ENCODE assay signal across 8 cellular contexts in the genomic region with DNA sequence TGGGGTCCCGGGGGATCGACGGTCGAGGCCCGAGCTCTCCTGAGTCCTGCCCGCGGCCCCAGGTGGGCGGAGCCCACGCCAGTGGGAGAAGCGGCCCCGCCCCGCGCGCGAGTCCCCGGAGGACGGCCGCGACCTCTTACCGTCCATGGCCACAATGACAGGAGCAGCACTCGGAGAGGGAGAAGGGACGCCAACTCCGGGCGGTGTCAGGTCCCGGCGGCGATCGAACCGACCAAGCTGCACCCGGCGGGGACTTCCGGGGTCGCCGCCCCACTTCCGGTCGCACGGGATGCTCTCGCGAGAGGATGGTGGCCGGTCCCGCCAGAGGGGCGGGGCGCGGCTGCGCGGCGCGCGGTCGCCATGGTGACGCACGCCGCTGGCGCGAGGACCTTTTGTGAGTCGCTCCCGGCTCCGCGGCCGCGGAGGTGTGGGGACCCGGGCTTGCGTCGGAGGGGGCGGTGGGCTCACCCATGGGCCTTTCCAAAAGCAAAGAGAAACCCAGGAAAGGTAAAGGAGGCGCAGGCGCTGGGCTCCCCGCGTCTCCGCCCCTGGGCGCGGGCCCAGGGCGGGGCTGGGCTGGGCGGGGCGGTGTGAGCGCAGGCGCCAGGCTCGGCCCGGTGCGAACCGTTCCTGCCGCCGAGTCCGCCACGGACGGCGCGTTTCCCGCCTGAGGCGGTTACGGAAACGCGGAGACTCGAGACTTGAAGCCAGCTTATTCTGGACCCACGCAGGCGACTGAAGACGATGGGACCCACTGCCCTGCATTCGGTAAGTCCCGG. TPM values are rescaled to one million over a fixed set of nuclear protein-coding genes. Genes with fewer than 3 reads are reported as not detected.
DNase-seq lines count a peak whose midpoint lies in the region; ATAC-seq and TF ChIP-seq lines count a peak whose summit lies in the region.

A gene (minus strand): TSS at position 267 of the 779 bp plus-strand sequence. CDS start 120 bp downstream, at position 147.
A gene (plus strand): TSS at position 395 of the 779 bp plus-strand sequence. CDS start 76 bp downstream, at position 471.

- H3K4me3 ChIP-seq in A673 (ENCODE audit: low read depth, low read length, poor library complexity, severe bottlenecking) (peak within 1 kb of the TSS; percentile 96), smooth muscle cell (peak within 1 kb of the TSS; percentile 99)

- BruUV-seq in A673 (replicated peaks; lab: Mats Ljungman, UMichigan), result no TSS peak

- peak; percentile 72 for ATAC-seq in HG03060 (IDR thresholded peaks at IDR 0.05; ENCODE audit: low read depth, unreplicated experiment)

- H3K9me3 ChIP-seq in A673 (ENCODE audit: low read depth, low read length, poor library complexity, severe bottlenecking), result no peaks in the 10 kb centered on the region
- no peaks in the 10 kb centered on the region for H3K9me3 ChIP-seq in smooth muscle cell (replicated peaks; ENCODE audit: low read depth)

- in situ Hi-C loops in T47D (cut with HindIII; ENCODE audit: low pct_unique_long_range_greater_than_20kb, low sequenced_read_pairs), result no loop called here

- CTCF ChIA-PET in A673 (lab: Charles Lee), result interaction anchor here (0.6 kb wide), 3 partner anchors 15 to 251 kb away, joined by 3 to 8 read pairs (median 6); no protein-coding TSS in a partner anchor

- H3K36me3 ChIP-seq in A673 (ENCODE audit: insufficient read depth, low read length, poor library complexity, severe bottlenecking), result peaks cover 26% of the 10 kb centered on the region
- no peaks in the 10 kb centered on the region for H3K36me3 ChIP-seq in smooth muscle cell (ENCODE audit: low read depth)

- H3K9ac ChIP-seq in smooth muscle cell (ENCODE audit: low read depth), result peak within 1 kb of the TSS; percentile 97

- peak within 1 kb of the TSS; percentile 100 for H3K4me2 ChIP-seq in smooth muscle cell

- H3K27ac ChIP-seq in A673 (ENCODE audit: low read depth, low read length, poor library complexity, severe bottlenecking) (peak within 1 kb of the TSS; percentile 85), VCaP (peak within 1 kb of the TSS; percentile 43; the same call in 1 of the 2 replicates), smooth muscle cell (ENCODE audit: low read depth) (peak within 1 kb of the TSS; percentile 70)

- under 1% methylated on average over 77 of the region's 99 CpGs for WGBS in smooth muscle cell (ENCODE audit: low lambda C conversion rate)

- no peak for TF ChIP-seq CTCF in A673 (conservative IDR thresholded peaks at IDR 0.05; ENCODE audit: low read depth, low read length)
- no peak for TF ChIP-seq CTCF in VCaP (conservative IDR thresholded peaks at IDR 0.05)
- no peak for TF ChIP-seq CTCF in smooth muscle cell (IDR thresholded peaks at IDR 0.05; ENCODE audit: borderline replicate concordance, insufficient read depth, poor library complexity, severe bottlenecking)

- H3K27me3 ChIP-seq in A673 (replicated peaks; ENCODE audit: insufficient read depth, low read depth, low read length, poor library complexity) (no peaks in the 10 kb centered on the region), smooth muscle cell (ENCODE audit: low read depth) (no peaks in the 10 kb centered on the region)

- no peaks in the 10 kb centered on the region for H3F3A ChIP-seq in smooth muscle cell (ENCODE audit: low read depth)

- DNase-seq in A673 (ENCODE audit: low spot score), result peak; percentile 92
- peak; percentile 80 for DNase-seq in NCI-H2171 treated with DMSO at 0.1 percent for 48 hours (lab: John Stamatoyannopoulos, UW)
- peak; percentile 93 to 96 for DNase-seq in T47D (ENCODE audit: low read depth in 1 of 2, low spot score in 1 of 2)
- DNase-seq in iPS-NIHi7 (ENCODE audit: extremely low spot score), result peak; percentile 99
- peak; percentile 79 for DNase-seq in smooth muscle cell (lab: John Stamatoyannopoulos, UW; ENCODE audit: unreplicated experiment)

- peak; percentile 73 for TF ChIP-seq POLR2A in GM18526 (IDR thresholded peaks at IDR 0.05; ENCODE audit: extremely low read depth, insufficient read length)

- H2AFZ ChIP-seq in smooth muscle cell (ENCODE audit: low read depth), result peak within 1 kb of the TSS; percentile 99

- POLR2A ChIA-PET in A673 (lab: Charles Lee; ENCODE audit: low non-redundant PET), result no interaction called here

- H3K79me2 ChIP-seq in smooth muscle cell (ENCODE audit: low read depth), result peaks cover 56% of the 10 kb centered on the region

- peaks cover 18% of the 10 kb centered on the region for H3K4me1 ChIP-seq in A673 (ENCODE audit: insufficient read depth, low read length, poor library complexity, severe bottlenecking)
- H3K4me1 ChIP-seq in smooth muscle cell (ENCODE audit: low read depth), result peaks cover 12% of the 10 kb centered on the region

- H4K20me1 ChIP-seq in smooth muscle cell (ENCODE audit: low read depth), result peaks cover 28% of the 10 kb centered on the region

- intact Hi-C loops in A673 (cut with micrococcal nuclease; ENCODE audit: unreplicated experiment), result no loop called here

RNA-seq across cellular contexts. Expression of the first gene that starts in this region (rescaled TPM):
- 104 and 110 TPM in 2 replicates for total RNA-seq in A673 (2021)
- 40.0 and 40.2 TPM in 2 replicates for total RNA-seq in smooth muscle cell
- polyA plus RNA-seq in smooth muscle cell, result 68.4 and 79.4 TPM in 2 replicates

RNA-seq across cellular contexts. Expression of the second gene that starts in this region (rescaled TPM):
- total RNA-seq in A673 (2021), result 39.1 and 46.7 TPM in 2 replicates
- total RNA-seq in smooth muscle cell, result 4.0 TPM in 2 replicates
- polyA plus RNA-seq in smooth muscle cell, result 8.1 and 10.4 TPM in 2 replicates

Comparison
In these comparisons a context has a peak if more than half of its experiments do, and no peak if none do; other contexts are left out.
1. Peak in every context shown above with its lines: DNase-seq, ATAC-seq, H3K4me3 ChIP-seq and H3K27ac ChIP-seq.